ENCODE assay signal across 8 cellular contexts in genomic region chr2:53913721-53914120, GRCh38. TPM values are rescaled to one million over a fixed set of nuclear protein-coding genes. Genes with fewer than 3 reads are reported as not detected.
DNase-seq lines count a peak whose midpoint lies in the region; ATAC-seq and TF ChIP-seq lines count a peak whose summit lies in the region.

No MANE protein-coding gene starts in this region.

- no peaks in the 10 kb centered on the region for H3K27me3 Mint-ChIP-seq in CD8-positive, alpha-beta T cell (ENCODE audit: low read depth)
- H3K27me3 Mint-ChIP-seq in activated naive CD8-positive, alpha-beta T cell: no peaks in the 10 kb centered on the region
- no peaks in the 10 kb centered on the region for H3K27me3 Mint-ChIP-seq in Caco-2 (ENCODE audit: insufficient read depth, unreplicated experiment)

- H3K36me3 Mint-ChIP-seq in CD8-positive, alpha-beta T cell: peaks cover 53% of the 10 kb centered on the region
- H3K36me3 Mint-ChIP-seq in activated naive CD8-positive, alpha-beta T cell: peaks cover 5% of the 10 kb centered on the region
- peaks cover 38% of the 10 kb centered on the region for H3K36me3 Mint-ChIP-seq in Caco-2 (ENCODE audit: insufficient read depth, unreplicated experiment)

- no TSS peak for BruUV-seq in Caco-2 (replicated peaks; lab: Mats Ljungman, UMichigan)

- no peak overlapping the region for H3K4me2 ChIP-seq in skeletal muscle satellite cell (ENCODE audit: low read length)

- H3K9me3 ChIP-seq in CD8-positive, alpha-beta T cell (ENCODE audit: low read length): no peaks in the 10 kb centered on the region
- H3K9me3 ChIP-seq in skeletal muscle satellite cell (replicated peaks; ENCODE audit: low read length) (no peaks in the 10 kb centered on the region), Caco-2 (no peaks in the 10 kb centered on the region)

- peaks cover 11% of the 10 kb centered on the region for H3K36me3 ChIP-seq in CD8-positive, alpha-beta T cell (ENCODE audit: insufficient read depth, low read length)
- peaks cover 38% of the 10 kb centered on the region for H3K36me3 ChIP-seq in skeletal muscle satellite cell (ENCODE audit: insufficient read depth, low read length)
- no peaks in the 10 kb centered on the region for H3K36me3 ChIP-seq in Caco-2 (ENCODE audit: control insufficient read depth, insufficient read depth, low read length)

- H3K4me3 Mint-ChIP-seq in CD8-positive, alpha-beta T cell: no peak overlapping the region
- no peak overlapping the region for H3K4me3 Mint-ChIP-seq in activated naive CD8-positive, alpha-beta T cell
- no peak overlapping the region for H3K4me3 Mint-ChIP-seq in Caco-2 (ENCODE audit: unreplicated experiment)

- peak overlapping the region; percentile 20 for H3K9ac ChIP-seq in skeletal muscle satellite cell (ENCODE audit: low read depth, low read length)

- H3K27ac Mint-ChIP-seq in CD8-positive, alpha-beta T cell: no peak overlapping the region
- H3K27ac Mint-ChIP-seq in activated naive CD8-positive, alpha-beta T cell: peak overlapping the region; percentile 51
- no peak overlapping the region for H3K27ac Mint-ChIP-seq in Caco-2 (ENCODE audit: unreplicated experiment)

- peaks cover 15% of the 10 kb centered on the region for H3K4me1 Mint-ChIP-seq in CD8-positive, alpha-beta T cell (ENCODE audit: low read depth)
- peaks cover 13% of the 10 kb centered on the region for H3K4me1 Mint-ChIP-seq in activated naive CD8-positive, alpha-beta T cell (ENCODE audit: low read depth)
- H3K4me1 Mint-ChIP-seq in Caco-2 (ENCODE audit: low read depth, unreplicated experiment): no peaks in the 10 kb centered on the region

- H3K4me1 ChIP-seq in CD8-positive, alpha-beta T cell (ENCODE audit: insufficient read depth, low read length): peaks cover 7% of the 10 kb centered on the region
- H3K4me1 ChIP-seq in skeletal muscle satellite cell (ENCODE audit: control insufficient read depth, insufficient read depth, low read length) (peaks cover 10% of the 10 kb centered on the region), Caco-2 (no peaks in the 10 kb centered on the region)

- CTCF ChIA-PET in CD8-positive, alpha-beta T cell (lab: Charles Lee): interaction anchor here (0.7 kb wide), 1 partner anchor 58 kb away, joined by 3 read pairs; no protein-coding TSS in a partner anchor
- CTCF ChIA-PET in Caco-2 (lab: Charles Lee): no interaction called here

- intact Hi-C loops in CD8-positive, alpha-beta T cell (cut with DNase I, micrococcal nuclease): loop anchor here in 1 of 2 experiments (10.0 kb wide), 1 partner anchor 791 kb away; no protein-coding TSS in a partner anchor
- intact Hi-C loops in Caco-2 (cut with micrococcal nuclease; ENCODE audit: unreplicated experiment): loop anchor here (5.0 kb wide), 1 partner anchor 169 kb away; no protein-coding TSS in a partner anchor

- peak in 2 of 7 experiments; percentile 5 to 34 for DNase-seq in CD8-positive, alpha-beta T cell
- DNase-seq in NCI-H1092 (lab: John Stamatoyannopoulos, UW) (no peak), Caco-2 (no peak)

- H3K27me3 ChIP-seq in CD8-positive, alpha-beta T cell (ENCODE audit: insufficient read depth, low read length): no peaks in the 10 kb centered on the region
- no peaks in the 10 kb centered on the region for H3K27me3 ChIP-seq in skeletal muscle satellite cell (ENCODE audit: control insufficient read depth, insufficient read depth, low read length)
- no peaks in the 10 kb centered on the region for H3K27me3 ChIP-seq in Caco-2 (replicated peaks; ENCODE audit: control insufficient read depth, insufficient read depth, low read length)

- ATAC-seq in CD8-positive, alpha-beta T cell: peak; percentile 75
- peak; percentile 98 for ATAC-seq in GM19452 (IDR thresholded peaks at IDR 0.05; ENCODE audit: unreplicated experiment)
- ATAC-seq in HG03469 (IDR thresholded peaks at IDR 0.05; ENCODE audit: unreplicated experiment): peak; percentile 87
- no peak for ATAC-seq in HG03565 (IDR thresholded peaks at IDR 0.05; ENCODE audit: unreplicated experiment)

- no peak overlapping the region for H3K4me3 ChIP-seq in CD8-positive, alpha-beta T cell (ENCODE audit: low read depth, low read length)
- H3K4me3 ChIP-seq in skeletal muscle satellite cell (ENCODE audit: low read length): no peak overlapping the region
- no peak overlapping the region for H3K4me3 ChIP-seq in Caco-2 (ENCODE audit: low read depth, low read length)

- no peak overlapping the region for H3K27ac ChIP-seq in CD8-positive, alpha-beta T cell (ENCODE audit: low read depth, low read length)

- no peaks in the 10 kb centered on the region for H3K9me3 Mint-ChIP-seq in CD8-positive, alpha-beta T cell
- no peaks in the 10 kb centered on the region for H3K9me3 Mint-ChIP-seq in activated naive CD8-positive, alpha-beta T cell (ENCODE audit: low read depth)
- no peaks in the 10 kb centered on the region for H3K9me3 Mint-ChIP-seq in Caco-2 (ENCODE audit: unreplicated experiment)

- no peak for TF ChIP-seq CTCF in CD8-positive, alpha-beta T cell (IDR thresholded peaks at IDR 0.05)
- TF ChIP-seq CTCF in Caco-2 (IDR thresholded peaks at IDR 0.05; ENCODE audit: insufficient read depth in 1 of 2, low read depth in 1 of 2, low read length in 1 of 2, severe bottlenecking in 1 of 2, unreplicated experiment in 1 of 2): no peak

- POLR2A ChIA-PET in CD8-positive, alpha-beta T cell (lab: Charles Lee): no interaction called here
- POLR2A ChIA-PET in Caco-2 (lab: Charles Lee): no interaction called here

RNA-seq across cellular contexts. Expression of gene GPR75, which starts 54.0 kb away (rescaled TPM):
- total RNA-seq in CD8-positive, alpha-beta T cell: 1 to 10 TPM; 1.6 to 2.8 TPM
- total RNA-seq in skeletal muscle satellite cell (2012; rRNA removed): 2.0 TPM in 2 replicates
- 3.9 and 4.2 TPM in 2 replicates for total RNA-seq in Caco-2 (2022)

RNA-seq across cellular contexts. Expression of gene PSME4, which starts 57.1 kb away (rescaled TPM):
- 100 to 1,000 TPM in 1 of 2 experiments, 10 to 100 TPM in 1; 98.8 to 107 TPM for total RNA-seq in CD8-positive, alpha-beta T cell
- 45.2 and 58.8 TPM in 2 replicates for total RNA-seq in skeletal muscle satellite cell (2012; rRNA removed)
- 79.0 and 84.9 TPM in 2 replicates for total RNA-seq in Caco-2 (2022)
